Comparison of ENCODE assay signal across 13 cellular contexts in the genomic region with DNA sequence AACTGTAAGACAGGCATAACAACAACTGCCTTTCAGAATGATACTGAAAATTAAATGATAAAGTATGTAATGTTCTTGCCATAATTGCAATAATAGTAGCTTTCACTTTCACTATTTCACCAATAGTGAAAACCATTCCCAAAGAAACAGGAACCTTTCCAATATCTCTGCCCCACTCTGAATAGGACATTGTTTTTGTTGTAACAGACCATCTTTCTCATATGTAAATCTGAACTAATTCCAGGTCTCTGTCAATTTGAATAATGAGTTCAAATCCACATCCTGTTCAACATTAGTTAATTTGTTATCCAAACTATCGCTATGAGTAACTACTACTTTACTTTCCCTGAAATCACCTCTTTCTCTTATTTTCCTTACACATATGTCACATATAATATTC.
A peak's percentile ranks its signal among the peaks of the same experiment; 100 is the strongest.
DNase-seq lines count a peak whose midpoint lies in the region; ATAC-seq and TF ChIP-seq lines count a peak whose summit lies in the region.
"Had no signal": no experiment of that assay in that cellular context is flagged by ENCODE, and none has a peak within 500 bp of the region (broad histone marks: within the 10 kb centered on the region; RNA-seq: fewer than 3 reads in every experiment).

No MANE protein-coding gene starts in this region.

- no peak for DNase-seq in HFFc6
- no peak for DNase-seq in ascending aorta (ENCODE audit: low spot score in 2 of 2)
- DNase-seq in fibroblast of villous mesenchyme (ENCODE audit: low read depth): peak; percentile 6
- DNase-seq in pons (ENCODE audit: low spot score): peak; percentile 67
- DNase-seq in NCI-H187 (lab: John Stamatoyannopoulos, UW): no peak
- DNase-seq in colonic mucosa: no peak
- DNase-seq: COR-L47, MM.1S, thyroid gland had no signal

- H3K36me3 Mint-ChIP-seq in HFFc6 (ENCODE audit: low read depth): peaks cover 6% of the 10 kb centered on the region

- peak overlapping the region in 1 of 2 donors; percentile 17 for H3K27ac ChIP-seq in ascending aorta
- no peak overlapping the region for H3K27ac ChIP-seq in colonic mucosa
- H3K27ac ChIP-seq: RWPE1, thyroid gland had no signal

- H3K9ac ChIP-seq in colonic mucosa (ENCODE audit: low read depth in 2 of 2, low read length in 2 of 2): no peak overlapping the region

- H3K9me3 Mint-ChIP-seq in HFFc6: no peaks in the 10 kb centered on the region

- H3K4me3 ChIP-seq in ascending aorta: peak overlapping the region; percentile 8 to 39
- no peak overlapping the region for H3K4me3 ChIP-seq in fibroblast of villous mesenchyme (ENCODE audit: low read depth, low read length)
- H3K4me3 ChIP-seq in colonic mucosa: no peak overlapping the region
- H3K4me3 ChIP-seq: thyroid gland had no signal

- no peak overlapping the region; the same call in 1 of the 2 replicates for H3K27ac Mint-ChIP-seq in HFFc6
- H3K27ac Mint-ChIP-seq: activated naive CD4-positive, alpha-beta T cell treated with anti-CD3 and anti-CD28 coated beads, Interleukin-2, amount 50 U/mL, for 72 hours had no signal

- H3K4me1 ChIP-seq in ascending aorta (no peaks in the 10 kb centered on the region), colonic mucosa (no peaks in the 10 kb centered on the region)

- no peak for TF ChIP-seq CTCF in HFFc6 (IDR thresholded peaks at IDR 0.05)
- TF ChIP-seq CTCF in ascending aorta (IDR thresholded peaks at IDR 0.05): no peak
- TF ChIP-seq CTCF in fibroblast of villous mesenchyme (IDR thresholded peaks at IDR 0.05; ENCODE audit: insufficient read depth, low read depth, low read length): no peak
- TF ChIP-seq CTCF in colonic mucosa (IDR thresholded peaks at IDR 0.05): no peak

- intact Hi-C loops in ascending aorta (cut with DNase I): no loop called here
- intact Hi-C loops in colonic mucosa (cut with DNase I): no loop called here

- peak overlapping the region; percentile 58 for H3K4me3 Mint-ChIP-seq in HFFc6

- no peaks in the 10 kb centered on the region for H3K9me3 ChIP-seq in ascending aorta
- no peaks in the 10 kb centered on the region for H3K9me3 ChIP-seq in colonic mucosa
- H3K9me3 ChIP-seq: thyroid gland had no signal

- H3K27me3 ChIP-seq in ascending aorta: no peaks in the 10 kb centered on the region
- no peaks in the 10 kb centered on the region for H3K27me3 ChIP-seq in colonic mucosa
- H3K27me3 ChIP-seq: thyroid gland had no signal

- ATAC-seq in HG02610 (IDR thresholded peaks at IDR 0.05; ENCODE audit: unreplicated experiment) (no peak), GM18517 (IDR thresholded peaks at IDR 0.05; ENCODE audit: unreplicated experiment) (no peak)
- ATAC-seq: activated naive CD4-positive, alpha-beta T cell treated with anti-CD3 and anti-CD28 coated beads, Interleukin-2, amount 50 U/mL, for 72 hours had no signal

- H3K27me3 Mint-ChIP-seq in HFFc6 (ENCODE audit: insufficient read depth): no peaks in the 10 kb centered on the region

- H3K4me1 Mint-ChIP-seq in HFFc6 (ENCODE audit: low read depth): peaks cover 18% of the 10 kb centered on the region

- no peaks in the 10 kb centered on the region for H3K36me3 ChIP-seq in ascending aorta
- no peaks in the 10 kb centered on the region for H3K36me3 ChIP-seq in colonic mucosa
- H3K36me3 ChIP-seq: thyroid gland had no signal

Comparison
In these comparisons a context has a peak if more than half of its experiments do, and no peak if none do; other contexts are left out.
1. DNase-seq: peak in fibroblast of villous mesenchyme (single experiment) and pons (single experiment); none in HFFc6 (single experiment), ascending aorta (0 of 2), NCI-H187 (0 of 2) and colonic mucosa (single experiment).
2. H3K4me3 ChIP-seq: peak in ascending aorta (2 of 2); none in fibroblast of villous mesenchyme (single experiment) and colonic mucosa (single experiment).